ENCODE assay signal across 29 cellular contexts in genomic region chr6:78577585-78577984, GRCh38.
"Had no signal": no experiment of that assay in that cellular context is flagged by ENCODE, and none has a peak within 500 bp of the region (broad histone marks: within the 10 kb centered on the region; RNA-seq: fewer than 3 reads in every experiment).

No MANE protein-coding gene starts in this region.

- H3K36me3 ChIP-seq: adrenal gland, esophagus muscularis mucosa, gastrocnemius medialis, heart left ventricle had no signal

- ATAC-seq: activated CD4-positive, alpha-beta T cell treated with anti-CD3 and anti-CD28 coated beads for 36 hours; activated CD8-positive, alpha-beta memory T cell treated with anti-CD3 and anti-CD28 coated beads, Interleukin-2, amount 10 ng/mL, durations not matched to agents 7 days and 5 days; activated CD8-positive, alpha-beta T cell treated with anti-CD3 and anti-CD28 coated beads, Interleukin-2, amount 10 ng/mL, durations not matched to agents 7 days and 5 days; activated naive CD8-positive, alpha-beta T cell treated with anti-CD3 and anti-CD28 coated beads, Interleukin-2, amount 50 U/mL, for 24 hours; body of pancreas; effector memory CD8-positive, alpha-beta T cell; foreskin keratinocyte; gastrocnemius medialis; heart left ventricle had no signal

- H3K27ac ChIP-seq: adrenal gland, body of pancreas, esophagus muscularis mucosa, foreskin keratinocyte, gastrocnemius medialis, heart left ventricle had no signal

- H3K4me1 ChIP-seq: adrenal gland, body of pancreas, esophagus muscularis mucosa, foreskin keratinocyte, gastrocnemius medialis, heart left ventricle had no signal

- H3K4me3 ChIP-seq: adrenal gland, body of pancreas, esophagus muscularis mucosa, gastrocnemius medialis, heart left ventricle had no signal

- H3K9me3 ChIP-seq: adrenal gland, body of pancreas, esophagus muscularis mucosa, gastrocnemius medialis had no signal

- H3K27me3 ChIP-seq: adrenal gland, body of pancreas, esophagus muscularis mucosa, foreskin keratinocyte, gastrocnemius medialis, heart left ventricle had no signal

- DNase-seq: activated CD4-positive, alpha-beta memory T cell treated with anti-CD3 and anti-CD28 coated beads for 36 hours; activated CD4-positive, alpha-beta T cell treated with anti-CD3 and anti-CD28 coated beads for 36 hours; activated CD4-positive, alpha-beta T cell treated with anti-CD3 and anti-CD28 coated beads, Interleukin-2, amount 10 ng/mL, durations not matched to agents 24 days and 14 days; activated CD4-positive, CD25-positive, alpha-beta regulatory T cell; activated CD4-positive, CD25-positive, alpha-beta regulatory T cell treated with anti-CD3 and anti-CD28 coated beads, Interleukin-2, amount 50 U/mL, for 72 hours; activated CD8-positive, alpha-beta memory T cell treated with anti-CD3 and anti-CD28 coated beads, Interleukin-2, amount 10 ng/mL, durations not matched to agents 7 days and 5 days; activated CD8-positive, alpha-beta memory T cell treated with anti-CD3 and anti-CD28 coated beads, Interleukin-2, amount 50 U/mL, for 4 hours; activated CD8-positive, alpha-beta T cell treated with anti-CD3 and anti-CD28 coated beads, Interleukin-2, amount 10 ng/mL, durations not matched to agents 7 days and 5 days; activated effector memory CD4-positive, alpha-beta T cell treated with anti-CD3 and anti-CD28 coated beads, Interleukin-2, amount 50 U/mL, for 16 hours; activated naive CD4-positive, alpha-beta T cell treated with anti-CD3 and anti-CD28 coated beads for 36 hours; activated naive CD8-positive, alpha-beta T cell treated with anti-CD3 and anti-CD28 coated beads for 36 hours; activated naive CD8-positive, alpha-beta T cell treated with anti-CD3 and anti-CD28 coated beads, Interleukin-2, amount 50 U/mL, for 24 hours; activated T-cell treated with anti-CD3 and anti-CD28 coated beads, Interleukin-2, amount 50 U/mL, for 1 hour; activated T-cell treated with anti-CD3 and anti-CD28 coated beads, Interleukin-2, amount 50 U/mL, for 48 hours; amygdala; aorta; body of pancreas; caudate nucleus; cortex of kidney; dermis blood vessel endothelial cell; effector CD4-positive, alpha-beta T cell; effector memory CD8-positive, alpha-beta T cell; erythroblast; foreskin keratinocyte; gastrocnemius medialis; glutamatergic neuron; heart left ventricle had no signal
